ENCODE assay signal across 8 cellular contexts in the genomic region with DNA sequence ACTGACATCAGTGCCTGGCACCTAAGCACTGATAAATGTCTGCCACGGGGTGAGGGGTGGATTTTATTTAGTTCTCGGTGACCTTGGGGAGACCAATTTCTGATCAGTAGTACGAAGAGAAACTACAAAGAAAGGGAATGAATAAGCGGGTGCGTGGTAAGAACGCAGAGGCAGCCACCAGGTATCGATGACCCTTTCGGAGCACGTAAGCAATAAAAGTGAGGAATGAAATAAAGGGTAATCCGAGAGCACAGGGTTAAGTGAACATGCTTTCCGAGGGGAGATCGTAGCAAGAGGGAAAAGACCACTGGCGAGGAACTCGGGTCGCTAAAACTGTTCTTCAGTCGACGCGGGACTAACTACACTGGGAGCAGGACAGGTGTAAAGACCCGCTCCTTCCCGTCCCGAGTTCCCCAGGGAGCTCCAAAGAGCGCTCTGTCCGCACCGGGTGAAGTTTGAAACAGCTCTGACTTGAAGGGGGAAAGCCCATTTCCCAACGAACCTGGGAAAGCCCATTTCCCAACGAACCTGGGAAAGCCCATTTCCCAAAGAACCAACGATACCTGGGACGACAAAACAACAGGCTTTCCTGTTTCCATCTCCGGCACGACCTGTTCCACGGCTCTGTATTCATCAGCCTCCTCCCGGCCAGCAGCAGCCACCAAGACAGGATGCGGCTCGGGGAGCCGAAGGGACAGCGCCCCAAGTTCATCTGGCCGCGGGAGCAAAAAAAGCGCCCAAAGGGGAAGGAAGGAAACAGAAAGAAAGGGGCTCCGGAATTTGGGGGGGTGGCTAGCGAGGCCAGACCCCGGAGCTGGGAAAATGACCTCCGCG. TPM values are rescaled to one million over a fixed set of nuclear protein-coding genes. Genes with fewer than 3 reads are reported as not detected.
DNase-seq lines count a peak whose midpoint lies in the region; ATAC-seq and TF ChIP-seq lines count a peak whose summit lies in the region.

No MANE protein-coding gene starts in this region.

- H3K4me1 ChIP-seq in Peyer's patch (peaks cover 0 to 7% (median 0%) of the 10 kb centered on the region in 4 donors), muscle layer of duodenum (ENCODE audit: control insufficient read depth in 1 of 2, insufficient read depth in 2 of 2, low read length in 2 of 2) (peaks cover 0 to 8% of the 10 kb centered on the region in 2 donors)

- H3K9me3 ChIP-seq in Peyer's patch (no peaks in the 10 kb centered on the region), muscle layer of duodenum (ENCODE audit: control insufficient read depth in 1 of 2, low read length in 2 of 2) (no peaks in the 10 kb centered on the region)

- H3K36me3 ChIP-seq in Peyer's patch (no peaks in the 10 kb centered on the region), muscle layer of duodenum (ENCODE audit: control insufficient read depth in 1 of 2, insufficient read depth in 2 of 2, low read length in 2 of 2) (no peaks in the 10 kb centered on the region)

- peak overlapping the region; percentile 52 to 57 for H3K4me3 Mint-ChIP-seq in effector memory CD8-positive, alpha-beta T cell

- H3K4me3 ChIP-seq in Peyer's patch, result peak overlapping the region; percentile 43 to 90 (median 57)
- peak overlapping the region; percentile 32 to 84 for H3K4me3 ChIP-seq in muscle layer of duodenum (ENCODE audit: low read depth in 1 of 2, low read length in 2 of 2)

- ATAC-seq in GM21619 (IDR thresholded peaks at IDR 0.05; ENCODE audit: unreplicated experiment) (peak; percentile 34), GM18517 (IDR thresholded peaks at IDR 0.05; ENCODE audit: unreplicated experiment) (no peak)
- no peak for ATAC-seq in effector memory CD8-positive, alpha-beta T cell (replicated peaks)

- H3K27me3 Mint-ChIP-seq in effector memory CD8-positive, alpha-beta T cell, result peaks cover 45 to 70% of the 10 kb centered on the region in 2 donors

- H3K27me3 ChIP-seq in Peyer's patch, result no peaks in the 10 kb centered on the region
- peaks cover 3% of the 10 kb centered on the region for H3K27me3 ChIP-seq in muscle layer of duodenum (ENCODE audit: low read depth, low read length)

- H3K36me3 Mint-ChIP-seq in effector memory CD8-positive, alpha-beta T cell (ENCODE audit: insufficient read depth), result peaks cover 3% of the 10 kb centered on the region

- peak overlapping the region in 3 of 4 donors; percentile 56 to 71 (median 57) for H3K27ac ChIP-seq in Peyer's patch
- H3K27ac ChIP-seq in muscle layer of duodenum (ENCODE audit: low read length), result no peak overlapping the region

- H3K9me3 Mint-ChIP-seq in effector memory CD8-positive, alpha-beta T cell, result no peaks in the 10 kb centered on the region

- H3K4me1 Mint-ChIP-seq in effector memory CD8-positive, alpha-beta T cell (ENCODE audit: low read depth in 2 of 2), result peaks cover 3% of the 10 kb centered on the region in 2 donors

- no peak for TF ChIP-seq CTCF in Peyer's patch (IDR thresholded peaks at IDR 0.05)

- DNase-seq in DMS53 (lab: John Stamatoyannopoulos, UW) (peak; percentile 70), Peyer's patch (peak in 1 of 3 donors; percentile 67), NCI-H2227 treated with DMSO at 0.1 percent for 48 hours (lab: John Stamatoyannopoulos, UW) (no peak)
- DNase-seq in effector memory CD8-positive, alpha-beta T cell, result no peak
- DNase-seq in stimulated activated naive CD4-positive, alpha-beta T cell (lab: John Stamatoyannopoulos, UW), result no peak

- no peak for TF ChIP-seq POLR2A in Peyer's patch (IDR thresholded peaks at IDR 0.05)

- H3K27ac Mint-ChIP-seq in effector memory CD8-positive, alpha-beta T cell, result no peak overlapping the region

RNA-seq across cellular contexts. Expression of a gene that starts 1.0 kb away (rescaled TPM):
- total RNA-seq in Peyer's patch, result 10 to 100 TPM in 3 of 4 donors, 1 to 10 TPM in 1; 5.8 to 77.6 (median 34.3) TPM
